8 cellular contexts compared by ENCODE assay signal in the genomic region with DNA sequence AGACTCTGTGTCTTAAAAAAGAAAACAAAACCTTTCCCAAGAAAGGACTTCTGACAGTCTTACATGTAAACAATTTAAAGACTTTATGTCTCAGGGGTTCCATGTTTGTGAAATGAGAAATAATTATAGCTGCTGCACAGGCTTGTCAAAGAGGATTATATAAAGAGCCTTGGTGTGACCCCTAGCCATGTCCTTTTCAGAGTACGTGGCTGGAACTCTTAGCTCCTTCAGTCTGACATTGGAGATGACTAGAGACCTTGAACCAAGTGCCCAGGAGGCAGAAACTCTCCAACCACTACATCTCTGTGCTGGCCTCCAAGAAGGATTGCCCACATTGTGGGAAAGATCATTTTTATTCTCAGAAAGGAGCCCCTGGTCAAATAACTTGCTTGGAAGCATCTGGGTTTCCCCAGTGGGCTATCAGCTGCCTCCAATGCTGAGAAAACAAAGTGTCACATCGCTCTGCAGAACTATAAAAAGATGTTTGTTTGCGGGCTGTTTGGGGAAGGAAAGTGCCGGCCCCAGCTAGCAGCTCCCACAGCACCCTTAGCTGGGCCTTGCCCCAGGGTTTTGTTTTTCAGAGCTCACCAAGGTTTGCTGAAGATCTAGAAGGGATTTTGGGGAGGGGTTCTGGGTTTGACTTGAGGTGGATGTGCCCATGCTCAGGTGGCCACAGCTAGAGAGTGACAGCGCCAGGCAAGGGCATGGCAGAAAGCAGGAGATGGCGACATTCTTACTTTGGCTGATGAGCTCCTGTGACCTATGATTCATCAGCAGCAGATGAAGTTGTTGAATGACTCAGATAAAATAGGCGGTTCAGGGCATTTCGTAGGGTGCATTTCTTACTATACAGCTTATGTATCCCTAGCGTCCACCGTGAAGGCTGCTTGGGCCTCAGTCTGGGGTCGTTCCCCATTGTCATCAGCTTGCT. TPM values are rescaled to one million over a fixed set of nuclear protein-coding genes. Genes with fewer than 3 reads are reported as not detected.
A peak's percentile ranks its signal among the peaks of the same experiment; 100 is the strongest.
DNase-seq lines count a peak whose midpoint lies in the region; ATAC-seq, FAIRE-seq and TF ChIP-seq lines count a peak whose summit lies in the region.
"Not testable (repeated sequence)": the region's sequence is repeated elsewhere in the genome, so short reads cannot be mapped to it uniquely, and the experiment has no call there.

No MANE protein-coding gene starts in this region.

- TF ChIP-seq EP300 in sigmoid colon (IDR thresholded peaks at IDR 0.05): not testable (repeated sequence)

- peak; percentile 88 for DNase-seq in ACHN
- DNase-seq in HK-2 (ENCODE audit: unreplicated experiment): peak; percentile 32
- DNase-seq in RCC 7860 (ENCODE audit: low spot score): peak; percentile 80
- DNase-seq in activated CD8-positive, alpha-beta memory T cell treated with anti-CD3 and anti-CD28 coated beads, Interleukin-2, amount 10 ng/mL, durations not matched to agents 7 days and 5 days: peak; percentile 52
- DNase-seq in left ventricle myocardium inferior, sigmoid colon: not testable (repeated sequence)

- H3K9me3 Mint-ChIP-seq in activated CD8-positive, alpha-beta memory T cell treated with anti-CD3 and anti-CD28 coated beads, Interleukin-2, amount 10 ng/mL, durations not matched to agents 7 days and 5 days (ENCODE audit: low read depth): not testable (repeated sequence)

- not testable (repeated sequence) for H3K27me3 Mint-ChIP-seq in activated CD8-positive, alpha-beta memory T cell treated with anti-CD3 and anti-CD28 coated beads, Interleukin-2, amount 10 ng/mL, durations not matched to agents 7 days and 5 days

- peaks cover 49% of the 10 kb centered on the region for H3K4me1 Mint-ChIP-seq in activated CD8-positive, alpha-beta memory T cell treated with anti-CD3 and anti-CD28 coated beads, Interleukin-2, amount 10 ng/mL, durations not matched to agents 7 days and 5 days

- H3K27ac ChIP-seq in cingulate gyrus (ENCODE audit: low read depth, low read length) (peak overlapping the region; percentile 65), left ventricle myocardium inferior (replicated peaks) (peak overlapping the region; percentile 40), sigmoid colon (peak overlapping the region in 3 of 4 donors; percentile 41 to 47 (median 43))

- H3K4me3 ChIP-seq in left ventricle myocardium inferior, sigmoid colon: not testable (repeated sequence)

- WGBS in sigmoid colon, 2 donors: 82 to 86% methylated on average over 7 to 9 of the region's 11 CpGs

- not testable (repeated sequence) for TF ChIP-seq CTCF in left ventricle myocardium inferior (IDR thresholded peaks at IDR 0.05; ENCODE audit: borderline replicate concordance); sigmoid colon (IDR thresholded peaks at IDR 0.05)

- not testable (repeated sequence) for H3K9me3 ChIP-seq in left ventricle myocardium inferior (replicated peaks); sigmoid colon

- not testable (repeated sequence) for H3K27me3 ChIP-seq in left ventricle myocardium inferior (ENCODE audit: low read depth); sigmoid colon

- TF ChIP-seq POLR2A in sigmoid colon (IDR thresholded peaks at IDR 0.05): not testable (repeated sequence)

- intact Hi-C loops in left ventricle myocardium inferior (cut with micrococcal nuclease); sigmoid colon (cut with DNase I): not testable (repeated sequence)

- in situ Hi-C loops in ACHN (cut with HindIII; ENCODE audit: low pct_ligation_motif_present, low pct_unique_long_range_greater_than_20kb, low sequenced_read_pairs): not testable (repeated sequence)

- ATAC-seq in GM18867 (IDR thresholded peaks at IDR 0.05; ENCODE audit: unreplicated experiment): peak; percentile 40
- peak; percentile 88 for ATAC-seq in activated CD8-positive, alpha-beta memory T cell treated with anti-CD3 and anti-CD28 coated beads, Interleukin-2, amount 10 ng/mL, durations not matched to agents 7 days and 5 days

- peaks cover 64% of the 10 kb centered on the region for H3K36me3 ChIP-seq in left ventricle myocardium inferior
- H3K36me3 ChIP-seq in sigmoid colon: peaks cover 18 to 60% (median 21%) of the 10 kb centered on the region in 4 donors

- H3K4me1 ChIP-seq in left ventricle myocardium inferior: not testable (repeated sequence)
- H3K4me1 ChIP-seq in sigmoid colon: peaks cover 0 to 12% (median 5%) of the 10 kb centered on the region in 4 donors

- H3K36me3 Mint-ChIP-seq in activated CD8-positive, alpha-beta memory T cell treated with anti-CD3 and anti-CD28 coated beads, Interleukin-2, amount 10 ng/mL, durations not matched to agents 7 days and 5 days: peaks cover 46% of the 10 kb centered on the region

- H3K4me3 Mint-ChIP-seq in activated CD8-positive, alpha-beta memory T cell treated with anti-CD3 and anti-CD28 coated beads, Interleukin-2, amount 10 ng/mL, durations not matched to agents 7 days and 5 days: not testable (repeated sequence)

- CTCF ChIA-PET in activated CD8-positive, alpha-beta memory T cell treated with anti-CD3 and anti-CD28 coated beads, Interleukin-2, amount 10 ng/mL, durations not matched to agents 7 days and 5 days (lab: Charles Lee): not testable (repeated sequence)

- peak overlapping the region; percentile 80 for H3K27ac Mint-ChIP-seq in activated CD8-positive, alpha-beta memory T cell treated with anti-CD3 and anti-CD28 coated beads, Interleukin-2, amount 10 ng/mL, durations not matched to agents 7 days and 5 days

- FAIRE-seq in RCC 7860 (lab: Jason Lieb, UNC): peak; percentile 94

RNA-seq across cellular contexts. Expression of gene KCTD7, which starts 6.9 kb away (rescaled TPM):
- 10 to 100 TPM; 27.8 to 41.9 TPM for total RNA-seq in activated CD8-positive, alpha-beta memory T cell treated with anti-CD3 and anti-CD28 coated beads, Interleukin-2, amount 10 ng/mL, durations not matched to agents 7 days and 5 days
- 10.8 TPM for total RNA-seq in left ventricle myocardium inferior
- total RNA-seq in sigmoid colon: 10 to 100 TPM; 15.3 to 23.3 (median 19.6) TPM
- 1 to 10 TPM; 3.2 to 7.3 (median 3.6) TPM for polyA plus RNA-seq in sigmoid colon
